8 cellular contexts compared by ENCODE assay signal in genomic region chr1:172894345-172895049, GRCh38.
DNase-seq lines count a peak whose midpoint lies in the region; ATAC-seq lines count a peak whose summit lies in the region.

No MANE protein-coding gene starts in this region.

- no peaks in the 10 kb centered on the region for H3K27me3 Mint-ChIP-seq in activated T-cell treated with anti-CD3 and anti-CD28 coated beads, Interleukin-2, amount 50 U/mL, for 24 hours
- no peaks in the 10 kb centered on the region for H3K27me3 Mint-ChIP-seq in activated naive CD8-positive, alpha-beta T cell treated with anti-CD3 and anti-CD28 coated beads for 36 hours
- peaks cover 5% of the 10 kb centered on the region for H3K27me3 Mint-ChIP-seq in stimulated activated naive CD8-positive, alpha-beta T cell treated with anti-CD3 and anti-CD28 coated beads, Interleukin-15, Interleukin-2, amounts not matched to agents 100 ng/mL and 50 ng/mL, for 24 hours

- no peaks in the 10 kb centered on the region for H3K36me3 Mint-ChIP-seq in activated T-cell treated with anti-CD3 and anti-CD28 coated beads, Interleukin-2, amount 50 U/mL, for 24 hours (ENCODE audit: low read depth)
- no peaks in the 10 kb centered on the region for H3K36me3 Mint-ChIP-seq in activated naive CD8-positive, alpha-beta T cell treated with anti-CD3 and anti-CD28 coated beads for 36 hours
- H3K36me3 Mint-ChIP-seq in stimulated activated naive CD8-positive, alpha-beta T cell treated with anti-CD3 and anti-CD28 coated beads, Interleukin-15, Interleukin-2, amounts not matched to agents 100 ng/mL and 50 ng/mL, for 24 hours (ENCODE audit: low read depth) = no peaks in the 10 kb centered on the region

- H3K27ac Mint-ChIP-seq in activated T-cell treated with anti-CD3 and anti-CD28 coated beads, Interleukin-2, amount 50 U/mL, for 24 hours = peak overlapping the region; percentile 85
- peak overlapping the region; percentile 90 for H3K27ac Mint-ChIP-seq in activated naive CD8-positive, alpha-beta T cell treated with anti-CD3 and anti-CD28 coated beads for 36 hours
- H3K27ac Mint-ChIP-seq in stimulated activated naive CD8-positive, alpha-beta T cell treated with anti-CD3 and anti-CD28 coated beads, Interleukin-15, Interleukin-2, amounts not matched to agents 100 ng/mL and 50 ng/mL, for 24 hours = peak overlapping the region; percentile 93

- intact Hi-C loops in left cardiac atrium (cut with DNase I) = no loop called here

- H3K9me3 Mint-ChIP-seq in activated T-cell treated with anti-CD3 and anti-CD28 coated beads, Interleukin-2, amount 50 U/mL, for 24 hours = no peaks in the 10 kb centered on the region
- H3K9me3 Mint-ChIP-seq in activated naive CD8-positive, alpha-beta T cell treated with anti-CD3 and anti-CD28 coated beads for 36 hours = peaks cover 7% of the 10 kb centered on the region
- H3K9me3 Mint-ChIP-seq in stimulated activated naive CD8-positive, alpha-beta T cell treated with anti-CD3 and anti-CD28 coated beads, Interleukin-15, Interleukin-2, amounts not matched to agents 100 ng/mL and 50 ng/mL, for 24 hours = peaks cover 5% of the 10 kb centered on the region

- peak; percentile 24 for ATAC-seq in HG03196 (IDR thresholded peaks at IDR 0.05; ENCODE audit: unreplicated experiment)
- ATAC-seq in left cardiac atrium = no peak

- H3K4me1 Mint-ChIP-seq in activated T-cell treated with anti-CD3 and anti-CD28 coated beads, Interleukin-2, amount 50 U/mL, for 24 hours (ENCODE audit: low read depth) = peaks cover 52% of the 10 kb centered on the region
- H3K4me1 Mint-ChIP-seq in activated naive CD8-positive, alpha-beta T cell treated with anti-CD3 and anti-CD28 coated beads for 36 hours = peaks cover 55% of the 10 kb centered on the region
- H3K4me1 Mint-ChIP-seq in stimulated activated naive CD8-positive, alpha-beta T cell treated with anti-CD3 and anti-CD28 coated beads, Interleukin-15, Interleukin-2, amounts not matched to agents 100 ng/mL and 50 ng/mL, for 24 hours (ENCODE audit: low read depth) = peaks cover 61% of the 10 kb centered on the region

- no peak for DNase-seq in activated T-cell treated with anti-CD3 and anti-CD28 coated beads, Interleukin-2, amount 50 U/mL, for 24 hours
- DNase-seq in activated T-cell treated with anti-CD3 and anti-CD28 coated beads, Interleukin-2, amount 50 U/mL, for 1 hour = no peak
- peak; percentile 15 for DNase-seq in activated naive CD8-positive, alpha-beta T cell treated with anti-CD3 and anti-CD28 coated beads for 36 hours
- DNase-seq in iPS-NIHi7 (ENCODE audit: extremely low spot score) = no peak
- DNase-seq in left cardiac atrium = no peak
- no peak for DNase-seq in LoVo (ENCODE audit: low spot score)

- peak overlapping the region; percentile 31 for H3K4me3 Mint-ChIP-seq in activated T-cell treated with anti-CD3 and anti-CD28 coated beads, Interleukin-2, amount 50 U/mL, for 24 hours
- peak overlapping the region; percentile 51 for H3K4me3 Mint-ChIP-seq in activated naive CD8-positive, alpha-beta T cell treated with anti-CD3 and anti-CD28 coated beads for 36 hours
- peak overlapping the region; percentile 79 for H3K4me3 Mint-ChIP-seq in stimulated activated naive CD8-positive, alpha-beta T cell treated with anti-CD3 and anti-CD28 coated beads, Interleukin-15, Interleukin-2, amounts not matched to agents 100 ng/mL and 50 ng/mL, for 24 hours
